ENCODE assay signal across 16 cellular contexts in genomic region chr13:73972503-73972902, GRCh38.
DNase-seq lines count a peak whose midpoint lies in the region; ATAC-seq and TF ChIP-seq lines count a peak whose summit lies in the region.
"Had no signal": no experiment of that assay in that cellular context is flagged by ENCODE, and none has a peak within 500 bp of the region (broad histone marks: within the 10 kb centered on the region; RNA-seq: fewer than 3 reads in every experiment).

No MANE protein-coding gene starts in this region.

- no peak overlapping the region for H2AFZ ChIP-seq in OCI-LY1 (ENCODE audit: low read length)

- H3F3A ChIP-seq in OCI-LY1 (ENCODE audit: insufficient read depth, low read length): 0 out of 2 replicates have a peak, but pooled peaks cover 6% of the 10 kb centered on the region

- ATAC-seq in activated naive CD8-positive, alpha-beta T cell treated with anti-CD3 and anti-CD28 coated beads, Interleukin-2, amount 50 U/mL, for 24 hours: no peak
- ATAC-seq in left lobe of liver (peak; percentile 78), HG03039 (IDR thresholded peaks at IDR 0.05; ENCODE audit: unreplicated experiment) (no peak)

- no peaks in the 10 kb centered on the region for H3K9me2 ChIP-seq in OCI-LY1 (ENCODE audit: low read depth, low read length)

- H3K4me1 Mint-ChIP-seq in activated naive CD8-positive, alpha-beta T cell treated with anti-CD3 and anti-CD28 coated beads for 36 hours: peaks cover 41% of the 10 kb centered on the region
- H3K4me1 Mint-ChIP-seq in activated naive CD8-positive, alpha-beta T cell treated with anti-CD3 and anti-CD28 coated beads, Interleukin-2, amount 50 U/mL, for 24 hours: peaks cover 50% of the 10 kb centered on the region
- H3K4me1 Mint-ChIP-seq in activated naive CD4-positive, alpha-beta T cell treated with anti-CD3 and anti-CD28 coated beads, Interleukin-2, amount 10 ng/mL, durations not matched to agents 7 days and 5 days: peaks cover 17% of the 10 kb centered on the region

- H3K36me3 ChIP-seq in OCI-LY1 (ENCODE audit: insufficient read depth, low read length): no peaks in the 10 kb centered on the region

- peak overlapping the region; percentile 47 for H3K4me3 ChIP-seq in OCI-LY1 (ENCODE audit: low read depth, low read length, poor library complexity, severe bottlenecking)

- no peaks in the 10 kb centered on the region for H3K9me3 ChIP-seq in OCI-LY1 (ENCODE audit: low read length)

- H3K27ac Mint-ChIP-seq in activated naive CD8-positive, alpha-beta T cell treated with anti-CD3 and anti-CD28 coated beads for 36 hours: peak overlapping the region; percentile 13
- H3K27ac Mint-ChIP-seq in activated naive CD8-positive, alpha-beta T cell treated with anti-CD3 and anti-CD28 coated beads, Interleukin-2, amount 50 U/mL, for 24 hours: no peak overlapping the region
- H3K27ac Mint-ChIP-seq in activated naive CD4-positive, alpha-beta T cell treated with anti-CD3 and anti-CD28 coated beads, Interleukin-2, amount 10 ng/mL, durations not matched to agents 7 days and 5 days: no peak overlapping the region

- peaks cover 29% of the 10 kb centered on the region for H3K36me3 Mint-ChIP-seq in activated naive CD8-positive, alpha-beta T cell treated with anti-CD3 and anti-CD28 coated beads for 36 hours
- peaks cover 12% of the 10 kb centered on the region for H3K36me3 Mint-ChIP-seq in activated naive CD8-positive, alpha-beta T cell treated with anti-CD3 and anti-CD28 coated beads, Interleukin-2, amount 50 U/mL, for 24 hours (ENCODE audit: low read depth)
- peaks cover 17% of the 10 kb centered on the region for H3K36me3 Mint-ChIP-seq in activated naive CD4-positive, alpha-beta T cell treated with anti-CD3 and anti-CD28 coated beads, Interleukin-2, amount 10 ng/mL, durations not matched to agents 7 days and 5 days

- no peak for DNase-seq in activated naive CD8-positive, alpha-beta T cell treated with anti-CD3 and anti-CD28 coated beads for 36 hours
- DNase-seq in activated naive CD8-positive, alpha-beta T cell treated with anti-CD3 and anti-CD28 coated beads, Interleukin-2, amount 50 U/mL, for 24 hours: no peak
- DNase-seq in left lobe of liver (ENCODE audit: low spot score) (no peak), NCI-H1930 (lab: John Stamatoyannopoulos, UW) (no peak)
- no peak for DNase-seq in activated naive CD4-positive, alpha-beta T cell treated with anti-CD3 and anti-CD28 coated beads, Interleukin-2, amount 10 ng/mL, durations not matched to agents 7 days and 5 days
- DNase-seq in stimulated activated CD4-positive, alpha-beta T cell treated with anti-CD3 and anti-CD28 coated beads, Interleukin-1b, Interleukin-23, amount 100 ng/mL, for 48 hours: no peak
- DNase-seq: 8988T; CD4-positive, alpha-beta memory T cell; DMS79 treated with DMSO at 0.1 percent for 48 hours; H7; NCI-H146; NCI-H2081 treated with DMSO at 0.1 percent for 48 hours; NCI-H524; SHP77 treated with DMSO at 0.1 percent for 48 hours had no signal

- no peaks in the 10 kb centered on the region for H3K27me3 ChIP-seq in OCI-LY1 (ENCODE audit: insufficient read depth, low read length)

- CTCF ChIA-PET in activated naive CD4-positive, alpha-beta T cell treated with anti-CD3 and anti-CD28 coated beads, Interleukin-2, amount 10 ng/mL, durations not matched to agents 7 days and 5 days (lab: Charles Lee): no interaction called here

- H3K4me2 ChIP-seq in OCI-LY1 (ENCODE audit: low read length): peak overlapping the region; percentile 68

- H4K20me1 ChIP-seq in OCI-LY1 (ENCODE audit: insufficient read depth, low read length): no peaks in the 10 kb centered on the region

- H3K27me3 Mint-ChIP-seq in activated naive CD8-positive, alpha-beta T cell treated with anti-CD3 and anti-CD28 coated beads for 36 hours: no peaks in the 10 kb centered on the region
- H3K27me3 Mint-ChIP-seq in activated naive CD8-positive, alpha-beta T cell treated with anti-CD3 and anti-CD28 coated beads, Interleukin-2, amount 50 U/mL, for 24 hours: no peaks in the 10 kb centered on the region
- H3K27me3 Mint-ChIP-seq in activated naive CD4-positive, alpha-beta T cell treated with anti-CD3 and anti-CD28 coated beads, Interleukin-2, amount 10 ng/mL, durations not matched to agents 7 days and 5 days: no peaks in the 10 kb centered on the region
- H3K27me3 Mint-ChIP-seq: CD4-positive, alpha-beta memory T cell had no signal

- 0 out of 2 replicates have a peak, but pooled peaks cover 12% of the 10 kb centered on the region for H3K79me2 ChIP-seq in OCI-LY1 (ENCODE audit: insufficient read depth, low read length)

- H3K4me3 Mint-ChIP-seq in activated naive CD8-positive, alpha-beta T cell treated with anti-CD3 and anti-CD28 coated beads for 36 hours: no peak overlapping the region
- no peak overlapping the region for H3K4me3 Mint-ChIP-seq in activated naive CD8-positive, alpha-beta T cell treated with anti-CD3 and anti-CD28 coated beads, Interleukin-2, amount 50 U/mL, for 24 hours
- H3K4me3 Mint-ChIP-seq in activated naive CD4-positive, alpha-beta T cell treated with anti-CD3 and anti-CD28 coated beads, Interleukin-2, amount 10 ng/mL, durations not matched to agents 7 days and 5 days: no peak overlapping the region

- H3K9me3 Mint-ChIP-seq in activated naive CD8-positive, alpha-beta T cell treated with anti-CD3 and anti-CD28 coated beads for 36 hours: peaks cover 13% of the 10 kb centered on the region
- peaks cover 10% of the 10 kb centered on the region for H3K9me3 Mint-ChIP-seq in activated naive CD8-positive, alpha-beta T cell treated with anti-CD3 and anti-CD28 coated beads, Interleukin-2, amount 50 U/mL, for 24 hours
- peaks cover 4% of the 10 kb centered on the region for H3K9me3 Mint-ChIP-seq in activated naive CD4-positive, alpha-beta T cell treated with anti-CD3 and anti-CD28 coated beads, Interleukin-2, amount 10 ng/mL, durations not matched to agents 7 days and 5 days

- peaks cover 97% of the 10 kb centered on the region for H3K4me1 ChIP-seq in OCI-LY1 (ENCODE audit: insufficient read depth, low read length, severe bottlenecking)

- no peak for TF ChIP-seq CTCF in OCI-LY1 (IDR thresholded peaks at IDR 0.05; ENCODE audit: low read length)

- H3K9ac ChIP-seq in OCI-LY1 (ENCODE audit: low read length): peak overlapping the region; percentile 51

- H3K27ac ChIP-seq in OCI-LY1 (ENCODE audit: low read depth, low read length, poor library complexity, severe bottlenecking): peak overlapping the region; percentile 92
